11 cellular contexts compared by ENCODE assay signal in genomic region chr4:69170233-69171134, GRCh38. TPM values are rescaled to one million over a fixed set of nuclear protein-coding genes. Genes with fewer than 3 reads are reported as not detected.
DNase-seq lines count a peak whose midpoint lies in the region; TF ChIP-seq lines count a peak whose summit lies in the region.
"Not testable (repeated sequence)": the region's sequence is repeated elsewhere in the genome, so short reads cannot be mapped to it uniquely, and the experiment has no call there.
"Had no signal": no experiment of that assay in that cellular context is flagged by ENCODE, and none has a peak within 500 bp of the region (broad histone marks: within the 10 kb centered on the region; RNA-seq: fewer than 3 reads in every experiment).

No MANE protein-coding gene starts in this region.

- not testable (repeated sequence) for H3K27ac ChIP-seq in 22Rv1; GM23248; esophagus muscularis mucosa (replicated peaks in 1 of 4)

- H3K4me2 ChIP-seq in GM23248 (ENCODE audit: unreplicated experiment) = not testable (repeated sequence)

- WGBS in GM23248 (ENCODE audit: low coverage in 1 of 2, low lambda C conversion rate in 2 of 2, missing lambda C conversion rate in 2 of 2), 2 experiments = 23 to 38% methylated on average over 2 of the region's 2 CpGs
- 15% methylated on average over 2 of the region's 2 CpGs for WGBS in esophagus muscularis mucosa

- DNase-seq in GM23248 (peak; percentile 40), HT-29 (ENCODE audit: low spot score) (peak; percentile 78), NCI-H748 (lab: John Stamatoyannopoulos, UW; ENCODE audit: unreplicated experiment) (peak; percentile 25), mesothelial cell of epicardium (ENCODE audit: low spot score in 2 of 2, unreplicated experiment in 2 of 2) (peak in 1 of 2 experiments; percentile 63)
- DNase-seq in activated CD4-positive, alpha-beta T cell treated with anti-CD3 and anti-CD28 coated beads, Interleukin-2, amount 50 U/mL, for 4 hours = peak; percentile 1 to 4
- not testable (repeated sequence) for DNase-seq in esophagus muscularis mucosa (ENCODE audit: extremely low spot score)

- not testable (repeated sequence) for H3K27me3 Mint-ChIP-seq in mesothelial cell of epicardium (ENCODE audit: low read depth)

- not testable (repeated sequence) for H3K4me3 Mint-ChIP-seq in mesothelial cell of epicardium

- H3K79me2 ChIP-seq in GM23248 (ENCODE audit: insufficient read depth) = not testable (repeated sequence)

- not testable (repeated sequence) for TF ChIP-seq EP300 in esophagus muscularis mucosa (IDR thresholded peaks at IDR 0.05)

- not testable (repeated sequence) for H3K4me1 Mint-ChIP-seq in mesothelial cell of epicardium

- H3K36me3 Mint-ChIP-seq in mesothelial cell of epicardium = not testable (repeated sequence)

- intact Hi-C loops in esophagus muscularis mucosa (cut with DNase I) = loop anchor here (5.0 kb wide), 1 partner anchor 673 kb away; no protein-coding TSS in a partner anchor

- not testable (repeated sequence) for H2AFZ ChIP-seq in GM23248

- not testable (repeated sequence) for H4K20me1 ChIP-seq in GM23248 (ENCODE audit: insufficient read depth)

- H3K9ac ChIP-seq in GM23248 = not testable (repeated sequence)

- H3K9me3 ChIP-seq in GM23248 (ENCODE audit: low read depth); esophagus muscularis mucosa: not testable (repeated sequence)

- peaks cover 11% of the 10 kb centered on the region for H3K9me3 Mint-ChIP-seq in mesothelial cell of epicardium

- TF ChIP-seq CTCF in 22Rv1 (IDR thresholded peaks at IDR 0.05) (0 out of 2 replicates have a peak, but pooled peaks have one; percentile 11), GM12874 (IDR thresholded peaks at IDR 0.05; ENCODE audit: insufficient read depth, low read depth, low read length) (peak; percentile 42; the same call in 1 of the 2 replicates), esophagus muscularis mucosa (IDR thresholded peaks at IDR 0.05) (peak in 2 of 3 experiments; percentile 32 to 33), mesothelial cell of epicardium (IDR thresholded peaks at IDR 0.05; ENCODE audit: unreplicated experiment) (peak; percentile 63)

- not testable (repeated sequence) for H3K4me3 ChIP-seq in GM23248, esophagus muscularis mucosa

- in situ Hi-C loops in GM23248 (cut with MboI) = loop anchor here (10.0 kb wide), 1 partner anchor 676 kb away; no protein-coding TSS in a partner anchor

- H3K4me1 ChIP-seq in GM23248 (ENCODE audit: insufficient read depth); esophagus muscularis mucosa: not testable (repeated sequence)

- not testable (repeated sequence) for H3K27ac Mint-ChIP-seq in mesothelial cell of epicardium

- H3F3A ChIP-seq in GM23248 (ENCODE audit: insufficient read depth) = not testable (repeated sequence)

- H3K36me3 ChIP-seq in GM23248 (ENCODE audit: low read depth); esophagus muscularis mucosa: not testable (repeated sequence)

- TF ChIP-seq POLR2A in esophagus muscularis mucosa (IDR thresholded peaks at IDR 0.05; ENCODE audit: low read depth) = not testable (repeated sequence)

- H3K27me3 ChIP-seq in GM23248 (replicated peaks; ENCODE audit: insufficient read depth); esophagus muscularis mucosa: not testable (repeated sequence)

- not testable (repeated sequence) for H3K9me2 ChIP-seq in GM23248 (ENCODE audit: insufficient read depth)

RNA-seq across cellular contexts. Expression of gene UGT2B11, which starts 44.1 kb away (rescaled TPM):
- total RNA-seq in GM23248 (2014; rRNA removed; shearing (Covaris generic)) = not detected in 2 replicates
- not detected in 2 replicates for polyA plus RNA-seq in GM23248 (2016; fragmentation: Nextera tagmentation; extraction: Ambion mirVana)
- not detected in 2 replicates for total RNA-seq in HT-29 (2014; rRNA removed; shearing (Covaris generic))
- total RNA-seq in esophagus muscularis mucosa (not detected), mesothelial cell of epicardium (not detected in 3 replicates)
- total RNA-seq: ascending aorta; naive thymus-derived CD8-positive, alpha-beta T cell; T-helper 17 cell had no signal
- polyA plus RNA-seq: naive thymus-derived CD8-positive, alpha-beta T cell had no signal

Comparison
In these comparisons a context has a peak if more than half of its experiments do, and no peak if none do; other contexts are left out.
1. CTCF ChIP-seq: peak in every context shown above with its lines; median percentile 63 in mesothelial cell of epicardium; 42 in GM12874; 32 in esophagus muscularis mucosa; 11 in 22Rv1.